ENCODE assay signal across 23 cellular contexts in the genomic region with DNA sequence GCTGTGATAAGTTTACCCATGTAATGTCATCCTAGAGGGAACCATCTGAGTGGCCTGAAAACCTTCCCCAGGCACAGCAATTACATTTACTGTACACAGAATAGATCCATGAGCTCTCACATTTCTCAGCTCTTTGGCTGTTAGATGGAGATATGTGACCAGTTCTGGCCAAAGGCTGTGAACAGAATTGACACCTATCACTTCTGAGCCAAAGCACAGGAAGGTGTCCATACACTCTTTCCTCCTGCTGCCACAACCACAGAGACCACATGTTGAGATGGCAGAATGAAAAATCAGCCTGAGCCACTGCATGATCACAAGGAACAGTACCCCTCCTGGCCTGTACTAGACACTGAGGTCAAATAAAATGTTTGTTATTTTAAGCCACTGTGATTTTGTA. TPM values are rescaled to one million over a fixed set of nuclear protein-coding genes. Genes with fewer than 3 reads are reported as not detected.
"Had no signal": no experiment of that assay in that cellular context is flagged by ENCODE, and none has a peak within 500 bp of the region (broad histone marks: within the 10 kb centered on the region; RNA-seq: fewer than 3 reads in every experiment).

No MANE protein-coding gene starts in this region.

- ATAC-seq: HepG2 had no signal

- DNase-seq: IMR-90, Karpas-422, KG1, MG63, NCI-H1092, NCI-H1105 treated with DMSO at 0.1 percent for 48 hours, NCI-H1417 treated with DMSO at 0.1 percent for 48 hours, NCI-H187, NCI-H2029, NCI-H2081 treated with DMSO at 0.1 percent for 48 hours, NCI-H2171, NCI-H226, NCI-H446, NCI-H510A, NCI-H524 treated with DMSO at 0.1 percent for 48 hours, NCI-H69, NCI-H774, Right ventricle myocardium superior, RPMI8226, SIG-M5 had no signal

RNA-seq across cellular contexts. Expression of gene ATOH7, which starts 44.3 kb away (rescaled TPM):
- total RNA-seq: HT1080, IMR-90, Right ventricle myocardium superior, SJSA1 had no signal
